Comparison of ENCODE assay signal across 8 cellular contexts in genomic region chr20:63273635-63274380, GRCh38. TPM values are rescaled to one million over a fixed set of nuclear protein-coding genes. Genes with fewer than 3 reads are reported as not detected.
DNase-seq lines count a peak whose midpoint lies in the region; ATAC-seq and TF ChIP-seq lines count a peak whose summit lies in the region.

No MANE protein-coding gene starts in this region.

- peak overlapping the region; percentile 89 for H3K27ac Mint-ChIP-seq in type B pancreatic cell

- H3K9me3 Mint-ChIP-seq in type B pancreatic cell: no peaks in the 10 kb centered on the region

- H3K27me3 Mint-ChIP-seq in type B pancreatic cell: no peaks in the 10 kb centered on the region

- peak overlapping the region; percentile 91 for H3K4me3 ChIP-seq in AG09309 (ENCODE audit: control insufficient read depth, low read depth, low read length)
- H3K4me3 ChIP-seq in ascending aorta: peak overlapping the region; percentile 91 to 99

- H3K36me3 ChIP-seq in ascending aorta: peaks cover 26 to 29% of the 10 kb centered on the region in 2 donors

- no peaks in the 10 kb centered on the region for H3K9me3 ChIP-seq in ascending aorta

- TF ChIP-seq CTCF in AG09309 (IDR thresholded peaks at IDR 0.05; ENCODE audit: control insufficient read depth, insufficient read depth, low read depth, low read length, missing control alignments) (no peak), ascending aorta (IDR thresholded peaks at IDR 0.05) (no peak), type B pancreatic cell (conservative IDR thresholded peaks at IDR 0.05) (no peak)

- peak overlapping the region; percentile 97 for H3K4me3 Mint-ChIP-seq in type B pancreatic cell

- no peak overlapping the region for H3K27ac ChIP-seq in ascending aorta

- peak; percentile 14 for DNase-seq in AG09309 (ENCODE audit: low read depth)
- peak; percentile 42 for DNase-seq in HS-27A (ENCODE audit: low read depth)
- DNase-seq in ascending aorta (ENCODE audit: low spot score in 2 of 2): no peak
- DNase-seq in left colon: no peak
- DNase-seq in type B pancreatic cell (ENCODE audit: extremely low spot score, unreplicated experiment): no peak
- DNase-seq in posterior vena cava (ENCODE audit: low spot score): no peak
- no peak for DNase-seq in GM19240 (ENCODE audit: insufficient read length, low spot score)

- peaks cover 32% of the 10 kb centered on the region for H3K4me1 Mint-ChIP-seq in type B pancreatic cell (ENCODE audit: unreplicated experiment)

- ATAC-seq in left colon: peak; percentile 10
- ATAC-seq in HG02610 (IDR thresholded peaks at IDR 0.05; ENCODE audit: unreplicated experiment): no peak

- H3K36me3 Mint-ChIP-seq in type B pancreatic cell: no peaks in the 10 kb centered on the region

- intact Hi-C loops in ascending aorta (cut with DNase I) (loop anchor here (5.0 kb wide), 1 partner anchor 1152 kb away; the partner anchor contains the start of gene LSM14B), left colon (cut with DNase I, micrococcal nuclease) (no loop called here), posterior vena cava (cut with DNase I) (no loop called here)

- no peaks in the 10 kb centered on the region for H3K27me3 ChIP-seq in ascending aorta

- H3K4me1 ChIP-seq in ascending aorta: peaks cover 6 to 17% of the 10 kb centered on the region in 2 donors

RNA-seq across cellular contexts. Expression of gene ARFGAP1, which starts 1.2 kb away (rescaled TPM):
- total RNA-seq in ascending aorta (57.0 TPM), left colon (10 to 100 TPM; 67.4 to 95.2 TPM), type B pancreatic cell (ENCODE audit: low replicate concordance) (132 and 141 TPM in 2 replicates), posterior vena cava (10 to 100 TPM; 58.6 to 62.6 TPM)

RNA-seq across cellular contexts. Expression of gene COL20A1, which starts 19.2 kb away (rescaled TPM):
- total RNA-seq in ascending aorta: not detected
- not detected for total RNA-seq in left colon
- total RNA-seq in type B pancreatic cell (ENCODE audit: low replicate concordance): 0.36 and 0.43 TPM in 2 replicates
- total RNA-seq in posterior vena cava: under 1 TPM in 1 of 2 donors, not detected in 1; 0.14 TPM

RNA-seq across cellular contexts. Expression of gene NKAIN4, which starts 19.5 kb away (rescaled TPM):
- total RNA-seq in ascending aorta (not detected), left colon (under 1 TPM in 1 of 2 donors, not detected in 1; 0.27 TPM), type B pancreatic cell (ENCODE audit: low replicate concordance) (6.5 and 10.2 TPM in 2 replicates), posterior vena cava (not detected)

RNA-seq across cellular contexts. Expression of gene BIRC7, which starts 38.1 kb away (rescaled TPM):
- total RNA-seq in ascending aorta: not detected
- total RNA-seq in left colon: under 1 TPM in 1 of 2 donors, not detected in 1; 0.25 TPM
- 1.2 TPM in 1 of 2 replicates, not detected in the other for total RNA-seq in type B pancreatic cell (ENCODE audit: low replicate concordance)
- total RNA-seq in posterior vena cava: not detected

RNA-seq across cellular contexts. Expression of gene YTHDF1, which starts 57.9 kb away (rescaled TPM):
- total RNA-seq in ascending aorta (14.2 TPM), left colon (10 to 100 TPM; 32.8 to 37.8 TPM), type B pancreatic cell (ENCODE audit: low replicate concordance) (50.4 and 55.6 TPM in 2 replicates), posterior vena cava (10 to 100 TPM; 25.2 to 25.7 TPM)

Comparison
In these comparisons a context has a peak if more than half of its experiments do, and no peak if none do; other contexts are left out.
1. DNase-seq: peak in AG09309 (single experiment) and HS-27A (single experiment); none in ascending aorta (0 of 2), left colon (0 of 2), type B pancreatic cell (single experiment), posterior vena cava (single experiment) and GM19240 (single experiment).